8 cellular contexts compared by ENCODE assay signal in the genomic region with DNA sequence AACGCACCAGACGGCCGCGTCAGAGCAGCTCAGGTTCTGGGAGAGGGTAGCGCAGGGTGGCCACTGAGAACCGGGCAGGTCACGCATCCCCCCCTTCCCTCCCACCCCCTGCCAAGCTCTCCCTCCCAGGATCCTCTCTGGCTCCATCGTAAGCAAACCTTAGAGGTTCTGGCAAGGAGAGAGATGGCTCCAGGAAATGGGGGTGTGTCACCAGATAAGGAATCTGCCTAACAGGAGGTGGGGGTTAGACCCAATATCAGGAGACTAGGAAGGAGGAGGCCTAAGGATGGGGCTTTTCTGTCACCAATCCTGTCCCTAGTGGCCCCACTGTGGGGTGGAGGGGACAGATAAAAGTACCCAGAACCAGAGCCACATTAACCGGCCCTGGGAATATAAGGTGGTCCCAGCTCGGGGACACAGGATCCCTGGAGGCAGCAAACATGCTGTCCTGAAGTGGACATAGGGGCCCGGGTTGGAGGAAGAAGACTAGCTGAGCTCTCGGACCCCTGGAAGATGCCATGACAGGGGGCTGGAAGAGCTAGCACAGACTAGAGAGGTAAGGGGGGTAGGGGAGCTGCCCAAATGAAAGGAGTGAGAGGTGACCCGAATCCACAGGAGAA. TPM values are rescaled to one million over a fixed set of nuclear protein-coding genes. Genes with fewer than 3 reads are reported as not detected.
DNase-seq lines count a peak whose midpoint lies in the region; ATAC-seq and TF ChIP-seq lines count a peak whose summit lies in the region.

No MANE protein-coding gene starts in this region.

- no peaks in the 10 kb centered on the region for H3K9me3 Mint-ChIP-seq in dendritic cell treated with granulocyte-macrophage colony-stimulating factor and Interleukin-4, amounts not matched to agents 40 ng/mL and 50 ng/mL, for 4 days
- H3K9me3 Mint-ChIP-seq in natural killer cell treated with Interleukin-12 subunit alpha and Interleukin-12 subunit beta and Interleukin-15 and Interleukin-18, amount 100 ng/mL, for 72 hours, result no peaks in the 10 kb centered on the region

- no peak overlapping the region for H2AFZ ChIP-seq in Loucy (ENCODE audit: low read length)

- peak overlapping the region; percentile 93; the same call in 1 of the 2 replicates for H3K27ac ChIP-seq in BLaER1

- H4K20me1 ChIP-seq in BLaER1 (peaks cover 65% of the 10 kb centered on the region), Loucy (ENCODE audit: insufficient read depth, low read length, poor library complexity, severe bottlenecking) (peaks cover 50% of the 10 kb centered on the region)

- TF ChIP-seq CTCF in Loucy (conservative IDR thresholded peaks at IDR 0.05; ENCODE audit: low read length) (no peak), GM10266 (IDR thresholded peaks at IDR 0.05; ENCODE audit: control insufficient read depth, insufficient read depth, low read depth, missing control alignments) (no peak)

- H3K9me3 ChIP-seq in BLaER1, result no peaks in the 10 kb centered on the region
- H3K9me3 ChIP-seq in Loucy (ENCODE audit: insufficient read depth, low read depth, low read length), result no peaks in the 10 kb centered on the region

- peaks cover 72% of the 10 kb centered on the region for H3K4me1 Mint-ChIP-seq in dendritic cell treated with granulocyte-macrophage colony-stimulating factor and Interleukin-4, amounts not matched to agents 40 ng/mL and 50 ng/mL, for 4 days (ENCODE audit: low read depth)
- H3K4me1 Mint-ChIP-seq in natural killer cell treated with Interleukin-12 subunit alpha and Interleukin-12 subunit beta and Interleukin-15 and Interleukin-18, amount 100 ng/mL, for 72 hours (ENCODE audit: low read depth in 2 of 2), result peaks cover 24 to 35% of the 10 kb centered on the region in 2 donors

- intact Hi-C loops in dendritic cell treated with granulocyte-macrophage colony-stimulating factor and Interleukin-4, amounts not matched to agents 40 ng/mL and 50 ng/mL, for 4 days (cut with micrococcal nuclease), result loop anchor here (2.0 kb wide), 1 partner anchor 17 kb away; no protein-coding TSS in a partner anchor

- H3K9ac ChIP-seq in BLaER1 (peak overlapping the region; percentile 94), Loucy (ENCODE audit: low read depth, low read length, poor library complexity, severe bottlenecking) (peak overlapping the region; percentile 76)

- DNase-seq in natural killer cell treated with Interleukin-12 subunit alpha and Interleukin-12 subunit beta and Interleukin-15 and Interleukin-18, amount 100 ng/mL, for 72 hours (ENCODE audit: low spot score), result peak; percentile 56
- DNase-seq in NCI-H748 treated with DMSO at 0.1 percent for 48 hours (lab: John Stamatoyannopoulos, UW) (no peak), NOMO-1 treated with DMSO at 0.1 percent for 48 hours (lab: John Stamatoyannopoulos, UW; ENCODE audit: unreplicated experiment) (no peak), NCI-H2081 treated with DMSO at 0.1 percent for 48 hours (lab: John Stamatoyannopoulos, UW) (no peak), GM10266 (ENCODE audit: extremely low spot score) (no peak)

- H3F3A ChIP-seq in Loucy (ENCODE audit: low read depth), result no peaks in the 10 kb centered on the region

- peaks cover 55% of the 10 kb centered on the region for H3K79me2 ChIP-seq in Loucy (ENCODE audit: insufficient read depth, low read length)

- H3K4me2 ChIP-seq in BLaER1 (peak overlapping the region; percentile 97), Loucy (ENCODE audit: low read depth, low read length, poor library complexity, severe bottlenecking) (peak overlapping the region; percentile 82)

- peak overlapping the region; percentile 92 for H3K27ac Mint-ChIP-seq in dendritic cell treated with granulocyte-macrophage colony-stimulating factor and Interleukin-4, amounts not matched to agents 40 ng/mL and 50 ng/mL, for 4 days
- peak overlapping the region; percentile 91 to 96 for H3K27ac Mint-ChIP-seq in natural killer cell treated with Interleukin-12 subunit alpha and Interleukin-12 subunit beta and Interleukin-15 and Interleukin-18, amount 100 ng/mL, for 72 hours

- peaks cover 29% of the 10 kb centered on the region for H3K36me3 ChIP-seq in BLaER1
- no peaks in the 10 kb centered on the region for H3K36me3 ChIP-seq in Loucy (ENCODE audit: insufficient read depth, low read length)

- peaks cover 8% of the 10 kb centered on the region for H3K27me3 Mint-ChIP-seq in dendritic cell treated with granulocyte-macrophage colony-stimulating factor and Interleukin-4, amounts not matched to agents 40 ng/mL and 50 ng/mL, for 4 days
- H3K27me3 Mint-ChIP-seq in natural killer cell treated with Interleukin-12 subunit alpha and Interleukin-12 subunit beta and Interleukin-15 and Interleukin-18, amount 100 ng/mL, for 72 hours, result no peaks in the 10 kb centered on the region

- peak overlapping the region; percentile 98 for H3K4me3 Mint-ChIP-seq in dendritic cell treated with granulocyte-macrophage colony-stimulating factor and Interleukin-4, amounts not matched to agents 40 ng/mL and 50 ng/mL, for 4 days
- H3K4me3 Mint-ChIP-seq in natural killer cell treated with Interleukin-12 subunit alpha and Interleukin-12 subunit beta and Interleukin-15 and Interleukin-18, amount 100 ng/mL, for 72 hours, result peak overlapping the region; percentile 100

- H3K36me3 Mint-ChIP-seq in dendritic cell treated with granulocyte-macrophage colony-stimulating factor and Interleukin-4, amounts not matched to agents 40 ng/mL and 50 ng/mL, for 4 days (ENCODE audit: low read depth), result peaks cover 69% of the 10 kb centered on the region
- H3K36me3 Mint-ChIP-seq in natural killer cell treated with Interleukin-12 subunit alpha and Interleukin-12 subunit beta and Interleukin-15 and Interleukin-18, amount 100 ng/mL, for 72 hours, result peaks cover 9% of the 10 kb centered on the region

- H3K9me2 ChIP-seq in Loucy (replicated peaks; ENCODE audit: low read depth, low read length), result no peaks in the 10 kb centered on the region

- ATAC-seq in natural killer cell treated with Interleukin-12 subunit alpha and Interleukin-12 subunit beta and Interleukin-15 and Interleukin-18, amount 100 ng/mL, for 72 hours, result no peak

- H3K4me3 ChIP-seq in BLaER1 (peak overlapping the region; percentile 98), Loucy (ENCODE audit: low read length, poor library complexity, severe bottlenecking) (peak overlapping the region; percentile 83)

- H3K4me1 ChIP-seq in BLaER1 (peaks cover 44% of the 10 kb centered on the region), Loucy (ENCODE audit: insufficient read depth, low read length, poor library complexity, severe bottlenecking) (peaks cover 34% of the 10 kb centered on the region)

- H3K27me3 ChIP-seq in BLaER1 (no peaks in the 10 kb centered on the region), Loucy (ENCODE audit: insufficient read depth, low read length, poor library complexity, severe bottlenecking) (no peaks in the 10 kb centered on the region)

RNA-seq across cellular contexts. Expression of a gene that starts 1.9 kb away (rescaled TPM):
- total RNA-seq in natural killer cell treated with Interleukin-12 subunit alpha and Interleukin-12 subunit beta and Interleukin-15 and Interleukin-18, amount 100 ng/mL, for 72 hours, result 100 to 1,000 TPM; 157 to 251 TPM

RNA-seq across cellular contexts. Expression of a gene that starts 33.5 kb away (rescaled TPM):
- not detected for total RNA-seq in natural killer cell treated with Interleukin-12 subunit alpha and Interleukin-12 subunit beta and Interleukin-15 and Interleukin-18, amount 100 ng/mL, for 72 hours

RNA-seq across cellular contexts. Expression of a gene that starts 39.9 kb away (rescaled TPM):
- total RNA-seq in natural killer cell treated with Interleukin-12 subunit alpha and Interleukin-12 subunit beta and Interleukin-15 and Interleukin-18, amount 100 ng/mL, for 72 hours, result 1 to 10 TPM; 1.3 to 8.7 TPM

RNA-seq across cellular contexts. Expression of a gene that starts 42.0 kb away (rescaled TPM):
- not detected for total RNA-seq in natural killer cell treated with Interleukin-12 subunit alpha and Interleukin-12 subunit beta and Interleukin-15 and Interleukin-18, amount 100 ng/mL, for 72 hours

RNA-seq across cellular contexts. Expression of a gene that starts 50.9 kb away (rescaled TPM):
- not detected for total RNA-seq in natural killer cell treated with Interleukin-12 subunit alpha and Interleukin-12 subunit beta and Interleukin-15 and Interleukin-18, amount 100 ng/mL, for 72 hours
